In genomic region chr12:47004634-47005033, GRCh38 we compare ENCODE assay signal across 18 cellular contexts.
DNase-seq lines count a peak whose midpoint lies in the region; ATAC-seq and TF ChIP-seq lines count a peak whose summit lies in the region.
"Had no signal": no experiment of that assay in that cellular context is flagged by ENCODE, and none has a peak within 500 bp of the region (broad histone marks: within the 10 kb centered on the region; RNA-seq: fewer than 3 reads in every experiment).

No MANE protein-coding gene starts in this region.

- H3K4me2 ChIP-seq in IMR-90 (ENCODE audit: low read depth, low read length): no peak overlapping the region
- H3K4me2 ChIP-seq: A549, GM23338 had no signal

- H2AFZ ChIP-seq in IMR-90 (replicated peaks; ENCODE audit: low read length, poor library complexity): no peak overlapping the region
- H2AFZ ChIP-seq: GM23338 had no signal

- H3K27ac Mint-ChIP-seq in T-cell: no peak overlapping the region
- H3K27ac Mint-ChIP-seq in activated naive CD4-positive, alpha-beta T cell treated with anti-CD3 and anti-CD28 coated beads, Interleukin-2, amount 50 U/mL, for 72 hours: peak overlapping the region in 1 of 2 donors; percentile 40
- H3K27ac Mint-ChIP-seq: CD4-positive, alpha-beta T cell; GM23338 had no signal

- H2BK15ac ChIP-seq in IMR-90 (ENCODE audit: low read depth, low read length): no peak overlapping the region

- dilution Hi-C loops in IMR-90 (cut with HindIII; ENCODE audit: low sequenced_read_pairs, unreplicated experiment): no loop called here

- H2AK5ac ChIP-seq in IMR-90 (ENCODE audit: low read depth, low read length): peak overlapping the region; percentile 62

- no peak overlapping the region for H4K5ac ChIP-seq in IMR-90 (ENCODE audit: low read depth, low read length)

- TF ChIP-seq RAD21 in IMR-90 (IDR thresholded peaks at IDR 0.05; ENCODE audit: low read length) (no peak), liver (IDR thresholded peaks at IDR 0.05) (peak; percentile 52 to 53)

- peak overlapping the region; percentile 64; the same call in 1 of the 2 replicates for H3K23ac ChIP-seq in IMR-90 (ENCODE audit: low read depth, low read length)

- H3K27me3 ChIP-seq in IMR-90 (ENCODE audit: control insufficient read depth, insufficient read depth, low read length) (no peaks in the 10 kb centered on the region), liver (ENCODE audit: control insufficient read depth in 4 of 4, insufficient read depth in 4 of 4, low read length in 3 of 4) (no peaks in the 10 kb centered on the region)

- POLR2A ChIA-PET in IMR-90 (lab: Charles Lee; ENCODE audit: unreplicated experiment) (no interaction called here), T-cell (lab: Charles Lee) (no interaction called here)

- H3K4me1 Mint-ChIP-seq in T-cell: no peaks in the 10 kb centered on the region
- H3K4me1 Mint-ChIP-seq: GM23338 had no signal

- DNase-seq in IMR-90 (peak; percentile 17), SW480 (ENCODE audit: low spot score) (peak; percentile 49), cardiac fibroblast (ENCODE audit: low read depth in 2 of 2) (peak; percentile 36 to 43), T-cell (no peak)
- no peak for DNase-seq in activated naive CD4-positive, alpha-beta T cell treated with anti-CD3 and anti-CD28 coated beads, Interleukin-2, amount 50 U/mL, for 72 hours (ENCODE audit: low spot score in 2 of 2)
- DNase-seq: CD4-positive, alpha-beta T cell; DMS153; GDM1; HCEC 1CT; NCI-H1417; NCI-H187 treated with DMSO at 0.1 percent for 48 hours; NCI-H345; NCI-H524 treated with DMSO at 0.1 percent for 48 hours had no signal

- H4K20me1 ChIP-seq in IMR-90 (ENCODE audit: insufficient read depth, low read length): no peaks in the 10 kb centered on the region

- TF ChIP-seq POLR2A in IMR-90 (IDR thresholded peaks at IDR 0.05; ENCODE audit: low read depth, low read length): no peak

- in situ Hi-C loops in IMR-90 (cut with MboI; ENCODE audit: low sequenced_read_pairs): no loop called here

- no peak overlapping the region for H4K8ac ChIP-seq in IMR-90 (ENCODE audit: low read depth in 2 of 2, low read length in 2 of 2)

- H3K18ac ChIP-seq in IMR-90 (ENCODE audit: low read depth, low read length): no peak overlapping the region

- no peaks in the 10 kb centered on the region for H3K79me1 ChIP-seq in IMR-90 (ENCODE audit: low read depth in 1 of 2, low read length in 2 of 2)

- H3K56ac ChIP-seq in IMR-90 (ENCODE audit: extremely low read depth, insufficient read depth, low read length): no peak overlapping the region

- H3K36me3 ChIP-seq in IMR-90 (ENCODE audit: control insufficient read depth, insufficient read depth, low read length): no peaks in the 10 kb centered on the region
- H3K36me3 ChIP-seq in liver (ENCODE audit: control insufficient read depth in 4 of 4, insufficient read depth in 3 of 4, low read depth in 1 of 4, low read length in 3 of 4): no peaks in the 10 kb centered on the region

- no peak overlapping the region for H3K4me3 ChIP-seq in IMR-90 (ENCODE audit: insufficient read depth, low read depth, low read length)
- no peak overlapping the region for H3K4me3 ChIP-seq in cardiac fibroblast (replicated peaks in 1 of 2; ENCODE audit: low read depth in 2 of 2, low read length in 2 of 2)
- peak overlapping the region in 1 of 3 donors; percentile 11 for H3K4me3 ChIP-seq in liver (ENCODE audit: low read depth in 1 of 3, low read length in 3 of 3)
- H3K4me3 ChIP-seq: A549, GM23338 had no signal

- ATAC-seq in IMR-90 (ENCODE audit: low read depth) (no peak), T-cell (replicated peaks in 1 of 4) (no peak), GM19452 (IDR thresholded peaks at IDR 0.05; ENCODE audit: unreplicated experiment) (no peak)
- ATAC-seq in activated naive CD4-positive, alpha-beta T cell treated with anti-CD3 and anti-CD28 coated beads, Interleukin-2, amount 50 U/mL, for 72 hours: no peak
- ATAC-seq: A549, GM23338 had no signal

- H4K91ac ChIP-seq in IMR-90 (ENCODE audit: insufficient read depth, low read depth, low read length): no peak overlapping the region

- no peak overlapping the region for H2AK9ac ChIP-seq in IMR-90 (replicated peaks; ENCODE audit: low read depth, low read length, poor library complexity)

- no peak overlapping the region for H3K4me3 Mint-ChIP-seq in T-cell
- H3K4me3 Mint-ChIP-seq: CD4-positive, alpha-beta T cell; GM23338 had no signal

- H3K4me1 ChIP-seq in IMR-90 (ENCODE audit: control insufficient read depth, insufficient read depth, low read length) (no peaks in the 10 kb centered on the region), liver (ENCODE audit: control insufficient read depth in 4 of 4, insufficient read depth in 4 of 4, low read length in 3 of 4) (peaks cover 0 to 36% (median 10%) of the 10 kb centered on the region in 4 donors)
- H3K4me1 ChIP-seq: A549 had no signal

- no peak overlapping the region for H3K9ac ChIP-seq in IMR-90 (ENCODE audit: low read depth, low read length)
- peak overlapping the region in 1 of 2 donors; percentile 85 for H3K9ac ChIP-seq in liver (ENCODE audit: low read depth in 1 of 2, low read length in 2 of 2)

- no peak overlapping the region; the same call in 1 of the 2 replicates for H2BK20ac ChIP-seq in IMR-90 (ENCODE audit: low read depth, low read length)

- H3K9me3 Mint-ChIP-seq in T-cell: no peaks in the 10 kb centered on the region
- no peaks in the 10 kb centered on the region for H3K9me3 Mint-ChIP-seq in activated naive CD4-positive, alpha-beta T cell treated with anti-CD3 and anti-CD28 coated beads, Interleukin-2, amount 50 U/mL, for 72 hours
- H3K9me3 Mint-ChIP-seq: GM23338 had no signal

- no peak overlapping the region for H3K4ac ChIP-seq in IMR-90 (ENCODE audit: low read depth, low read length)

- no CpG with 5 or more reads among the region's 2 CpGs for WGBS in IMR-90 (ENCODE audit: extremely low coverage in 2 of 2, insufficient read length in 1 of 2), 2 experiments
- WGBS in liver: 13% methylated on average over 2 of the region's 2 CpGs

- no peaks in the 10 kb centered on the region for H3K36me3 Mint-ChIP-seq in T-cell
- H3K36me3 Mint-ChIP-seq in activated naive CD4-positive, alpha-beta T cell treated with anti-CD3 and anti-CD28 coated beads, Interleukin-2, amount 50 U/mL, for 72 hours: peaks cover 0 to 4% of the 10 kb centered on the region in 2 donors

- H3K27ac ChIP-seq in IMR-90 (ENCODE audit: insufficient read depth, low read length) (no peak overlapping the region), liver (ENCODE audit: low read depth in 1 of 2, low read length in 2 of 2) (peak overlapping the region; percentile 91 to 94)
- H3K27ac ChIP-seq: A549, HL-60 had no signal

- H3K27me3 Mint-ChIP-seq in T-cell: peaks cover 19 to 27% of the 10 kb centered on the region in 2 donors

- TF ChIP-seq CTCF in IMR-90 (conservative IDR thresholded peaks at IDR 0.05; ENCODE audit: low read depth, low read length) (no peak), cardiac fibroblast (IDR thresholded peaks at IDR 0.05; ENCODE audit: low read depth, low read length) (no peak), liver (IDR thresholded peaks at IDR 0.05; ENCODE audit: low read depth, low read length, missing input control) (no peak)

- no peaks in the 10 kb centered on the region for H3K9me3 ChIP-seq in IMR-90 (ENCODE audit: control insufficient read depth, insufficient read depth, low read length)
- no peaks in the 10 kb centered on the region for H3K9me3 ChIP-seq in liver (ENCODE audit: control insufficient read depth in 4 of 4, low read length in 3 of 4)
- H3K9me3 ChIP-seq: A549 had no signal

- CTCF ChIA-PET in IMR-90 (lab: Yijun Ruan, JAX): no interaction called here
- CTCF ChIA-PET in T-cell (lab: Charles Lee): interaction anchor here in 1 of 2 donors (0.5 kb wide), 1 partner anchor 1647 kb away, joined by 3 read pairs; no protein-coding TSS in a partner anchor

- no peak overlapping the region for H3K14ac ChIP-seq in IMR-90 (replicated peaks; ENCODE audit: low read depth, low read length)

- H3K9me1 ChIP-seq in IMR-90 (ENCODE audit: insufficient read depth, low read length): no peaks in the 10 kb centered on the region

- BruUV-seq in IMR-90 (replicated peaks; lab: Mats Ljungman, UMichigan): no TSS peak

- H2BK5ac ChIP-seq in IMR-90 (ENCODE audit: low read depth, low read length, poor library complexity, severe bottlenecking): no peak overlapping the region

- intact Hi-C loops in IMR-90 (cut with micrococcal nuclease): no loop called here

- no peak overlapping the region; the same call in 1 of the 2 replicates for H2BK120ac ChIP-seq in IMR-90 (ENCODE audit: low read depth, low read length)

TF ChIP-seq in IMR-90, 13 proteins besides CTCF, POLR2A, EP300 and RAD21:
- TF ChIP-seq RCOR1 (IDR thresholded peaks at IDR 0.05; ENCODE audit: insufficient replicate concordance, low read length): no peak
- no peak for TF ChIP-seq MXI1 (IDR thresholded peaks at IDR 0.05; ENCODE audit: borderline replicate concordance, low read depth, low read length)
- TF ChIP-seq RFX5 (IDR thresholded peaks at IDR 0.05; ENCODE audit: low read depth, low read length): no peak
- no peak for TF ChIP-seq CHD1 (IDR thresholded peaks at IDR 0.05; ENCODE audit: low read depth, low read length)
TF ChIP-seq in IMR-90: peak in this region for 0.

TF ChIP-seq in liver, 16 proteins besides CTCF, POLR2A, EP300 and RAD21 (continues in another document):
- TF ChIP-seq TAF1 (conservative IDR thresholded peaks at IDR 0.05) (peak; percentile 59), FOXA2 (IDR thresholded peaks at IDR 0.05) (peak; percentile 99), FOXA1 (IDR thresholded peaks at IDR 0.05) (peak; percentile 99), JUND (IDR thresholded peaks at IDR 0.05) (peak; percentile 59 to 94), GABPA (IDR thresholded peaks at IDR 0.05 in 1 of 2, conservative IDR thresholded peaks at IDR 0.05 in 1 of 2) (peak in 1 of 2 donors; percentile 77), YY1 (IDR thresholded peaks at IDR 0.05) (peak; percentile 82), ATF3 (IDR thresholded peaks at IDR 0.05) (peak; percentile 72)

Comparison
In these comparisons a context has a peak if more than half of its experiments do, and no peak if none do; other contexts are left out.
1. DNase-seq: peak in IMR-90 (single experiment), SW480 (single experiment) and cardiac fibroblast (2 of 2); none in T-cell (0 of 34) and activated naive CD4-positive, alpha-beta T cell treated with anti-CD3 and anti-CD28 coated beads, Interleukin-2, amount 50 U/mL, for 72 hours (0 of 2).